Comparison of ENCODE assay signal across 14 cellular contexts in the genomic region with DNA sequence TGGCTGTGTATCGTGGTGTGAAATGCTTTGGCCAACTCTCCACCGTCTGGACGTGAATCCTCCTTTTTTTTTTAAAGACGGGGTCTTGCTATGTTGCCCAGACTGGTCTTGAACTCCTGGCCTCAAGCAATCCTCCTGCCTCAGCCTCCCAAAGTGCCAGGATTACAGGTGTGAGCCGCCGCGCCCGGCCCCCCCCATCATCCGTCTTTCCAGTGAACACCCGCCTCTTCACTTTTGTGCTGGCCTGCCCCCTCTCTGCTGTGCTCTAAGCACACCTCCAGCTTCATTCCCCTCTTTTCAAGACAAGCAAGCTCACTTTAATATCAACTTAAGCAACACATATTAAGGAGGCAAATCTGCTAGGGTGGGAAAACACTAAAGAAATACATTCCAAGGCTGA. TPM values are rescaled to one million over a fixed set of nuclear protein-coding genes. Genes with fewer than 3 reads are reported as not detected.
A peak's percentile ranks its signal among the peaks of the same experiment; 100 is the strongest.
DNase-seq lines count a peak whose midpoint lies in the region; ATAC-seq and TF ChIP-seq lines count a peak whose summit lies in the region.
"Had no signal": no experiment of that assay in that cellular context is flagged by ENCODE, and none has a peak within 500 bp of the region (broad histone marks: within the 10 kb centered on the region; RNA-seq: fewer than 3 reads in every experiment).

No MANE protein-coding gene starts in this region.

- H3K4me3 ChIP-seq in left ventricle myocardium inferior (no peak overlapping the region), vagina (no peak overlapping the region), PC-9 (no peak overlapping the region)
- H3K4me3 ChIP-seq: GM23338 had no signal

- POLR2A ChIA-PET in PC-9 (lab: Charles Lee; ENCODE audit: unreplicated experiment): no interaction called here

- H3K79me2 ChIP-seq in PC-9 (ENCODE audit: low read depth): no peaks in the 10 kb centered on the region

- no peaks in the 10 kb centered on the region for H3F3A ChIP-seq in PC-9 (ENCODE audit: insufficient read depth, low read depth)

- no peak for TF ChIP-seq POLR2A in vagina (IDR thresholded peaks at IDR 0.05)

- peaks cover 3% of the 10 kb centered on the region for H3K4me1 Mint-ChIP-seq in T-helper 2 cell treated with Interferon-gamma antibody and Interleukin-4, amounts not matched to agents 5 μg/mL and 100 μg/mL, for 36 hours (ENCODE audit: low read depth)
- peaks cover 6% of the 10 kb centered on the region for H3K4me1 Mint-ChIP-seq in glutamatergic neuron (ENCODE audit: low read depth, unreplicated experiment)
- H3K4me1 Mint-ChIP-seq: CD14-positive monocyte had no signal

- peak overlapping the region; percentile 55 for H3K27ac Mint-ChIP-seq in T-helper 2 cell treated with Interferon-gamma antibody and Interleukin-4, amounts not matched to agents 5 μg/mL and 100 μg/mL, for 36 hours
- peak overlapping the region; percentile 1 for H3K27ac Mint-ChIP-seq in glutamatergic neuron (ENCODE audit: unreplicated experiment)
- H3K27ac Mint-ChIP-seq: CD14-positive monocyte, GM23338 had no signal

- H3K27me3 ChIP-seq in left ventricle myocardium inferior (ENCODE audit: low read depth) (peaks cover 6% of the 10 kb centered on the region), vagina (no peaks in the 10 kb centered on the region), PC-9 (ENCODE audit: insufficient read depth, low read depth) (peaks cover 75% of the 10 kb centered on the region)

- H3K27me3 Mint-ChIP-seq in T-helper 2 cell treated with Interferon-gamma antibody and Interleukin-4, amounts not matched to agents 5 μg/mL and 100 μg/mL, for 36 hours (ENCODE audit: low read depth): no peaks in the 10 kb centered on the region
- H3K27me3 Mint-ChIP-seq in glutamatergic neuron (ENCODE audit: unreplicated experiment): peaks cover 3% of the 10 kb centered on the region

- DNase-seq in T-helper 2 cell treated with Interferon-gamma antibody and Interleukin-4, amounts not matched to agents 5 μg/mL and 100 μg/mL, for 36 hours (ENCODE audit: low spot score): no peak
- no peak for DNase-seq in T-helper 2 cell
- DNase-seq in Right ventricle myocardium inferior (ENCODE audit: missing footprints): peak; percentile 37
- no peak for DNase-seq in left ventricle myocardium inferior
- no peak for DNase-seq in glutamatergic neuron
- DNase-seq in vagina (ENCODE audit: extremely low spot score in 2 of 2): no peak
- no peak for DNase-seq in DMS 273 treated with DMSO at 0.1 percent for 48 hours (lab: John Stamatoyannopoulos, UW)
- DNase-seq in PC-9: no peak
- DNase-seq: DMS79 treated with DMSO at 0.1 percent for 48 hours, EL, H7 had no signal

- intact Hi-C loops in Right ventricle myocardium inferior (cut with DNase I): no loop called here
- intact Hi-C loops in left ventricle myocardium inferior (cut with micrococcal nuclease): loop anchor here (10.0 kb wide), 1 partner anchor 213 kb away; no protein-coding TSS in a partner anchor
- intact Hi-C loops in vagina (cut with DNase I): no loop called here
- intact Hi-C loops in PC-9 (cut with micrococcal nuclease; ENCODE audit: unreplicated experiment): no loop called here

- no peaks in the 10 kb centered on the region for H3K9me2 ChIP-seq in PC-9 (ENCODE audit: insufficient read depth)

- no peaks in the 10 kb centered on the region for H3K9me3 Mint-ChIP-seq in T-helper 2 cell treated with Interferon-gamma antibody and Interleukin-4, amounts not matched to agents 5 μg/mL and 100 μg/mL, for 36 hours
- peaks cover 12% of the 10 kb centered on the region for H3K9me3 Mint-ChIP-seq in glutamatergic neuron (ENCODE audit: unreplicated experiment)
- H3K9me3 Mint-ChIP-seq: GM23338 had no signal

- no peaks in the 10 kb centered on the region for H3K4me1 ChIP-seq in left ventricle myocardium inferior
- no peaks in the 10 kb centered on the region for H3K4me1 ChIP-seq in vagina
- no peaks in the 10 kb centered on the region for H3K4me1 ChIP-seq in PC-9 (replicated peaks; ENCODE audit: insufficient read depth)

- TF ChIP-seq CTCF in left ventricle myocardium inferior (IDR thresholded peaks at IDR 0.05; ENCODE audit: borderline replicate concordance) (no peak), glutamatergic neuron (IDR thresholded peaks at IDR 0.05; ENCODE audit: partially characterized antibody, unreplicated experiment) (no peak), vagina (IDR thresholded peaks at IDR 0.05) (no peak), PC-9 (conservative IDR thresholded peaks at IDR 0.05) (no peak)

- peaks cover 44% of the 10 kb centered on the region for H3K36me3 Mint-ChIP-seq in T-helper 2 cell treated with Interferon-gamma antibody and Interleukin-4, amounts not matched to agents 5 μg/mL and 100 μg/mL, for 36 hours (ENCODE audit: low read depth)
- peaks cover 23% of the 10 kb centered on the region for H3K36me3 Mint-ChIP-seq in glutamatergic neuron (ENCODE audit: unreplicated experiment)
- H3K36me3 Mint-ChIP-seq: CD14-positive monocyte had no signal

- no peak overlapping the region for H3K4me2 ChIP-seq in PC-9
- H3K4me2 ChIP-seq: GM23338 had no signal

- CTCF ChIA-PET in PC-9 (lab: Charles Lee): no interaction called here

- H3K4me3 Mint-ChIP-seq in T-helper 2 cell treated with Interferon-gamma antibody and Interleukin-4, amounts not matched to agents 5 μg/mL and 100 μg/mL, for 36 hours: no peak overlapping the region
- H3K4me3 Mint-ChIP-seq in glutamatergic neuron (ENCODE audit: unreplicated experiment): no peak overlapping the region
- H3K4me3 Mint-ChIP-seq: CD14-positive monocyte, GM23338 had no signal

- no peaks in the 10 kb centered on the region for H4K20me1 ChIP-seq in PC-9 (ENCODE audit: insufficient read depth)

- H3K36me3 ChIP-seq in left ventricle myocardium inferior (peaks cover 75% of the 10 kb centered on the region), vagina (peaks cover 0 to 4% of the 10 kb centered on the region in 2 donors), PC-9 (ENCODE audit: low read depth) (no peaks in the 10 kb centered on the region)

- H2AFZ ChIP-seq in PC-9: no peak overlapping the region
- H2AFZ ChIP-seq: GM23338 had no signal

- no peak for ATAC-seq in Right ventricle myocardium inferior
- ATAC-seq: GM23338 had no signal

- no peaks in the 10 kb centered on the region for H3K9me3 ChIP-seq in left ventricle myocardium inferior (replicated peaks)
- H3K9me3 ChIP-seq in vagina: no peaks in the 10 kb centered on the region
- H3K9me3 ChIP-seq in PC-9 (ENCODE audit: insufficient read depth, low read depth): no peaks in the 10 kb centered on the region

- H3K27ac ChIP-seq in left ventricle myocardium inferior (replicated peaks): no peak overlapping the region
- H3K27ac ChIP-seq in vagina: no peak overlapping the region
- no peak overlapping the region for H3K27ac ChIP-seq in PC-9
- H3K27ac ChIP-seq: 22Rv1 had no signal

- no TSS peak for BruUV-seq in PC-9 (replicated peaks; lab: Mats Ljungman, UMichigan)

RNA-seq across cellular contexts. Expression of gene IGSF9B, which starts 35.3 kb away (rescaled TPM):
- total RNA-seq in Right ventricle myocardium inferior: 41.7 TPM
- 44.1 TPM for total RNA-seq in left ventricle myocardium inferior
- 209 TPM for total RNA-seq in glutamatergic neuron (ENCODE audit: unreplicated experiment)
- 10.1 TPM for total RNA-seq in vagina
- total RNA-seq in PC-9 (2021): not detected in 2 replicates

Comparison
In these comparisons a context has a peak if more than half of its experiments do, and no peak if none do; other contexts are left out.
1. RNA of gene IGSF9B, which starts 35.3 kb away (total RNA-seq): 209 TPM in glutamatergic neuron (single experiment), 44.1 TPM in left ventricle myocardium inferior (single experiment), 41.7 TPM in Right ventricle myocardium inferior (single experiment) and 10.1 TPM in vagina (single experiment); not detected in PC-9; every median in the first group is over 10 times any median in the second.